ENCODE assay signal across 1 cellular context in genomic region chr16:69105501-69106361, GRCh38.
TF ChIP-seq lines count a peak whose summit lies in the region.

HAS3 (plus strand) TSS chr16:69105653; CDS start chr16:69109396, 3,743 bp downstream.

TF ChIP-seq in H1, 55 proteins besides CTCF, POLR2A, EP300 and RAD21:
- no peak for TF ChIP-seq POU5F1 (IDR thresholded peaks at IDR 0.05; ENCODE audit: low read depth, low read length)
- TF ChIP-seq CTBP2 (IDR thresholded peaks at IDR 0.05; ENCODE audit: borderline replicate concordance, insufficient read depth, insufficient read length, low read length): peak; percentile 74
- TF ChIP-seq BACH1 (IDR thresholded peaks at IDR 0.05; ENCODE audit: low read length): 0 out of 2 replicates have a peak, but pooled peaks have one; percentile 38
- no peak for TF ChIP-seq EZH2 (IDR thresholded peaks at IDR 0.05; ENCODE audit: low read depth, low read length, severe bottlenecking)
- no peak for TF ChIP-seq CHD2 (IDR thresholded peaks at IDR 0.05; ENCODE audit: low read length)
- no peak for TF ChIP-seq CBX5 (IDR thresholded peaks at IDR 0.05; ENCODE audit: low read depth, low read length)
- no peak for TF ChIP-seq BCL11A (IDR thresholded peaks at IDR 0.05; ENCODE audit: low read depth in 2 of 2, low read length in 2 of 2)
- TF ChIP-seq BRCA1 (IDR thresholded peaks at IDR 0.05; ENCODE audit: low read depth, low read length): no peak
- TF ChIP-seq FOSL1 (IDR thresholded peaks at IDR 0.05; ENCODE audit: insufficient read depth, low read depth, low read length): no peak
- TF ChIP-seq SIX5 (IDR thresholded peaks at IDR 0.05; ENCODE audit: low read depth, low read length): no peak
- TF ChIP-seq SAP30 (IDR thresholded peaks at IDR 0.05; ENCODE audit: insufficient read depth, insufficient replicate concordance, low read length): peak; percentile 88
- no peak for TF ChIP-seq EGR1 (IDR thresholded peaks at IDR 0.05; ENCODE audit: borderline replicate concordance, low read depth, low read length)
- TF ChIP-seq SP1 (IDR thresholded peaks at IDR 0.05; ENCODE audit: low read depth, low read length): 0 out of 2 replicates have a peak, but pooled peaks have one; percentile 19
- TF ChIP-seq NANOG (IDR thresholded peaks at IDR 0.05; ENCODE audit: insufficient read depth, low read depth, low read length, poor library complexity, severe bottlenecking): peak; percentile 79
- no peak for TF ChIP-seq YY1 (IDR thresholded peaks at IDR 0.05; ENCODE audit: low read depth, low read length)
- no peak for TF ChIP-seq SP4 (IDR thresholded peaks at IDR 0.05; ENCODE audit: low read length)
- no peak for TF ChIP-seq KDM5A (IDR thresholded peaks at IDR 0.05; ENCODE audit: low read length)
- TF ChIP-seq TBP (IDR thresholded peaks at IDR 0.05; ENCODE audit: low read depth, low read length): peak; percentile 61; the same call in 1 of the 2 replicates
- peak; percentile 48 for TF ChIP-seq CHD7 (IDR thresholded peaks at IDR 0.05; ENCODE audit: insufficient replicate concordance, low read length)
- TF ChIP-seq SIN3A (conservative IDR thresholded peaks at IDR 0.05 in 1 of 2, IDR thresholded peaks at IDR 0.05 in 1 of 2; ENCODE audit: low read depth in 1 of 2, low read length in 2 of 2): peak; percentile 95 to 97
- TF ChIP-seq HDAC2 (IDR thresholded peaks at IDR 0.05; ENCODE audit: borderline replicate concordance in 1 of 2, low read depth in 2 of 2, low read length in 2 of 2): peak; percentile 34 to 61; a peak in 2 of 4 replicates
- no peak for TF ChIP-seq GABPA (IDR thresholded peaks at IDR 0.05; ENCODE audit: borderline replicate concordance, insufficient read depth, low read length)
- no peak for TF ChIP-seq KDM1A (IDR thresholded peaks at IDR 0.05; ENCODE audit: borderline replicate concordance, low read length)
- TF ChIP-seq TAF7 (optimal IDR thresholded peaks at IDR 0.05; ENCODE audit: borderline replicate concordance, low read depth, low read length): no peak
- no peak for TF ChIP-seq RXRA (IDR thresholded peaks at IDR 0.05; ENCODE audit: insufficient read depth, low read depth, low read length)
- no peak for TF ChIP-seq JUND (IDR thresholded peaks at IDR 0.05; ENCODE audit: low read length)
- TF ChIP-seq TEAD4 (IDR thresholded peaks at IDR 0.05; ENCODE audit: low read depth, low read length): peak; percentile 46; the same call in 1 of the 2 replicates
- peak; percentile 59 for TF ChIP-seq KDM4A (IDR thresholded peaks at IDR 0.05; ENCODE audit: low read depth, low read length, severe bottlenecking)
- TF ChIP-seq ZNF274 (IDR thresholded peaks at IDR 0.05; ENCODE audit: borderline replicate concordance, extremely low read depth, low read length): no peak
- 0 out of 2 replicates have a peak, but pooled peaks have one; percentile 7 for TF ChIP-seq ATF2 (IDR thresholded peaks at IDR 0.05; ENCODE audit: low read length)
- no peak for TF ChIP-seq RBBP5 (IDR thresholded peaks at IDR 0.05; ENCODE audit: borderline replicate concordance, low read depth, low read length)
- TF ChIP-seq SUZ12 (IDR thresholded peaks at IDR 0.05; ENCODE audit: low read length): no peak; the same call in 1 of the 2 replicates
- peak; percentile 22 for TF ChIP-seq ASH2L (IDR thresholded peaks at IDR 0.05; ENCODE audit: low read length)
- TF ChIP-seq SP2 (IDR thresholded peaks at IDR 0.05; ENCODE audit: low read length): no peak
- no peak for TF ChIP-seq SRF (IDR thresholded peaks at IDR 0.05; ENCODE audit: low read depth, low read length)
- peak; percentile 72 for TF ChIP-seq TAF1 (IDR thresholded peaks at IDR 0.05; ENCODE audit: low read depth, low read length)
- TF ChIP-seq CHD1 (IDR thresholded peaks at IDR 0.05; ENCODE audit: low read depth, low read length): no peak
- TF ChIP-seq RFX5 (IDR thresholded peaks at IDR 0.05; ENCODE audit: borderline replicate concordance, low read depth, low read length): no peak
- TF ChIP-seq POLR2AphosphoS5 (IDR thresholded peaks at IDR 0.05; ENCODE audit: low read depth, low read length): peak; percentile 57
- no peak for TF ChIP-seq CBX8 (IDR thresholded peaks at IDR 0.05; ENCODE audit: borderline replicate concordance, low read depth, low read length)
- 0 out of 2 replicates have a peak, but pooled peaks have one; percentile 49 for TF ChIP-seq E2F6 (IDR thresholded peaks at IDR 0.05)
